ENCODE assay signal across 1 cellular context in the genomic region with DNA sequence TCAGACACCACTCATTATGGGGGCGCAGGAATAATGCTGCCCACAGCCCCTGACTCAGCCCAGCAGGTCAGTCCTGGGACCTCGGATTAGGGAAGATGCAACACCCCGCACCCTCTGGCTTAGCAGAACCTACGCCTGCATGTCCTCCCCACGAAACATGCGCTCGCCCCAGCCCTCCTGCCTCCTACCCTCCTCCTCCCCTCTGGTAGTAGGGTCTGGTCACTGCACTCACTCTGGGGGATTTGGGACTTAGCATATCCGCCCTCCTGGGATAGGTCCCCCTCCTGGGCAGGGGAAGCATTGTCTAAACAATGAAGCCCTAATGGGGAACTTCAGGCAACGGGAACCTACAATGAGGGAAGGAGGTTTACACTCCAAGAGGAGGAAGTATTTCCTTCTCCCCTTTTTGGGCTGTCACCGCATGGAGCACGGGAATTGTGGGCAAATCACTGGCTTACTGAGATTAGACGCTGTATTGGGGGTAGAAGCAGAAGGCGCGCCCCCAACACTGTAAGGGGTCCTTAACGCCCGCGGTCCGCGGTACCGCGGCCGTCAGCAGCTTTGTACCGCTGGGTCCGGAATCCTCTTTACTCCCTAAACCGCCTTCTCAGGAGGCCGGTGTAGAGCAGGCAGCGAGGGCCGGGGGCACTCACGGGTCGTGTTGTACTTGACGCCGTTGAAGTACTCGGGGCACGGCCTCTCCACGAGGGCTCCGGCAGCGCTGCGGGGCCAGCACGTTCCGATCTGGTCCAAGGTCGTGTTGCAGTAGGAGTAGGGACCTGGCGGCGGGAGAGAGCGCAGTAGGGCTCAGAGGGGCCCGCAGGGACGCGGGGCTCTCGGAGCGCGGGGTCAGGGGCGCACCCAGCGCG.
TF ChIP-seq lines count a peak whose summit lies in the region.

No MANE protein-coding gene starts in this region.

TF ChIP-seq in SK-N-SH, 30 proteins besides CTCF, POLR2A, EP300 and RAD21 (continued from another document):
- TF ChIP-seq, protein P1, sequence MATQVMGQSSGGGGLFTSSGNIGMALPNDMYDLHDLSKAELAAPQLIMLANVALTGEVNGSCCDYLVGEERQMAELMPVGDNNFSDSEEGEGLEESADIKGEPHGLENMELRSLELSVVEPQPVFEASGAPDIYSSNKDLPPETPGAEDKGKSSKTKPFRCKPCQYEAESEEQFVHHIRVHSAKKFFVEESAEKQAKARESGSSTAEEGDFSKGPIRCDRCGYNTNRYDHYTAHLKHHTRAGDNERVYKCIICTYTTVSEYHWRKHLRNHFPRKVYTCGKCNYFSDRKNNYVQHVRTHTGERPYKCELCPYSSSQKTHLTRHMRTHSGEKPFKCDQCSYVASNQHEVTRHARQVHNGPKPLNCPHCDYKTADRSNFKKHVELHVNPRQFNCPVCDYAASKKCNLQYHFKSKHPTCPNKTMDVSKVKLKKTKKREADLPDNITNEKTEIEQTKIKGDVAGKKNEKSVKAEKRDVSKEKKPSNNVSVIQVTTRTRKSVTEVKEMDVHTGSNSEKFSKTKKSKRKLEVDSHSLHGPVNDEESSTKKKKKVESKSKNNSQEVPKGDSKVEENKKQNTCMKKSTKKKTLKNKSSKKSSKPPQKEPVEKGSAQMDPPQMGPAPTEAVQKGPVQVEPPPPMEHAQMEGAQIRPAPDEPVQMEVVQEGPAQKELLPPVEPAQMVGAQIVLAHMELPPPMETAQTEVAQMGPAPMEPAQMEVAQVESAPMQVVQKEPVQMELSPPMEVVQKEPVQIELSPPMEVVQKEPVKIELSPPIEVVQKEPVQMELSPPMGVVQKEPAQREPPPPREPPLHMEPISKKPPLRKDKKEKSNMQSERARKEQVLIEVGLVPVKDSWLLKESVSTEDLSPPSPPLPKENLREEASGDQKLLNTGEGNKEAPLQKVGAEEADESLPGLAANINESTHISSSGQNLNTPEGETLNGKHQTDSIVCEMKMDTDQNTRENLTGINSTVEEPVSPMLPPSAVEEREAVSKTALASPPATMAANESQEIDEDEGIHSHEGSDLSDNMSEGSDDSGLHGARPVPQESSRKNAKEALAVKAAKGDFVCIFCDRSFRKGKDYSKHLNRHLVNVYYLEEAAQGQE (IDR thresholded peaks at IDR 0.05; ENCODE audit: low read depth, low read length), result no peak
- TF ChIP-seq NRF1 (IDR thresholded peaks at IDR 0.05; ENCODE audit: low read depth, low read length), result no peak
- TF ChIP-seq, protein P2, sequence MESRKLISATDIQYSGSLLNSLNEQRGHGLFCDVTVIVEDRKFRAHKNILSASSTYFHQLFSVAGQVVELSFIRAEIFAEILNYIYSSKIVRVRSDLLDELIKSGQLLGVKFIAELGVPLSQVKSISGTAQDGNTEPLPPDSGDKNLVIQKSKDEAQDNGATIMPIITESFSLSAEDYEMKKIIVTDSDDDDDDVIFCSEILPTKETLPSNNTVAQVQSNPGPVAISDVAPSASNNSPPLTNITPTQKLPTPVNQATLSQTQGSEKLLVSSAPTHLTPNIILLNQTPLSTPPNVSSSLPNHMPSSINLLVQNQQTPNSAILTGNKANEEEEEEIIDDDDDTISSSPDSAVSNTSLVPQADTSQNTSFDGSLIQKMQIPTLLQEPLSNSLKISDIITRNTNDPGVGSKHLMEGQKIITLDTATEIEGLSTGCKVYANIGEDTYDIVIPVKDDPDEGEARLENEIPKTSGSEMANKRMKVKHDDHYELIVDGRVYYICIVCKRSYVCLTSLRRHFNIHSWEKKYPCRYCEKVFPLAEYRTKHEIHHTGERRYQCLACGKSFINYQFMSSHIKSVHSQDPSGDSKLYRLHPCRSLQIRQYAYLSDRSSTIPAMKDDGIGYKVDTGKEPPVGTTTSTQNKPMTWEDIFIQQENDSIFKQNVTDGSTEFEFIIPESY (IDR thresholded peaks at IDR 0.05; ENCODE audit: borderline replicate concordance, low read depth), result no peak
- TF ChIP-seq, protein P3, sequence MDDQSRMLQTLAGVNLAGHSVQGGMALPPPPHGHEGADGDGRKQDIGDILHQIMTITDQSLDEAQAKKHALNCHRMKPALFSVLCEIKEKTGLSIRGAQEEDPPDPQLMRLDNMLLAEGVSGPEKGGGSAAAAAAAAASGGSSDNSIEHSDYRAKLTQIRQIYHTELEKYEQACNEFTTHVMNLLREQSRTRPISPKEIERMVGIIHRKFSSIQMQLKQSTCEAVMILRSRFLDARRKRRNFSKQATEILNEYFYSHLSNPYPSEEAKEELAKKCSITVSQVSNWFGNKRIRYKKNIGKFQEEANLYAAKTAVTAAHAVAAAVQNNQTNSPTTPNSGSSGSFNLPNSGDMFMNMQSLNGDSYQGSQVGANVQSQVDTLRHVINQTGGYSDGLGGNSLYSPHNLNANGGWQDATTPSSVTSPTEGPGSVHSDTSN (IDR thresholded peaks at IDR 0.05), result no peak
